Comparison of ENCODE assay signal across 17 cellular contexts in the genomic region with DNA sequence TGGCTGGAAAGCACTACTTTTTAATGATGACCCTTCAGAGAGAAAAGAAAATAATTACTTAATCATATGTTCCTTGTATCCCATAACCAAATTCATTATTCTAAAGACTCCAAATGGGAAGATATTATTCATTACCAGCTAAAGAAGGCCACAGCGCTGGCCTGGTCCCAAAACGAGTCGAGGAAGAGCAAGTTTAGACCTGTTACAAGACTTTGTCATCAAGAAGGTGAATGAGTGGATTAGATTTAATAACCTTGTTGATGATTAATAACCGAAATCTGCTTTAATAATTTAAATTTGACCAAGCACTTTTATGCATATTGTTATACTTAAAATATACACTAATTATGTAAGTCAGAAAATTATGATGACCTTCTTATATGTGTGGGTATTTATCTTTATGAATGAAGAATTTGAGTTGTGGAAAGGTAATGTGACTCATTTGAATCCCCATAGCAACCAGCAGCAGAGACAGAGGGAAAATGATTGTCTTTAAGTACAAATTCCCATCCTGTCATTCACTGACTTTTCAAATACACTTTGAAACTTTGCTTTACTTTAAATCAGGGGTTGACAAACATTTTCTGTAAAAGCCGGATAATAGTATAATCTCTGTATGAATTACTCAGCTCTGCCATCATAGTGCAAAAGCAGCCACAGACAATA.
"Had no signal": no experiment of that assay in that cellular context is flagged by ENCODE, and none has a peak within 500 bp of the region (broad histone marks: within the 10 kb centered on the region; RNA-seq: fewer than 3 reads in every experiment).

No MANE protein-coding gene starts in this region.

- H3K36me3 ChIP-seq: cardiac muscle cell had no signal

- H3K27me3 ChIP-seq: cardiac muscle cell had no signal

- ATAC-seq: activated CD4-positive, alpha-beta T cell treated with anti-CD3 and anti-CD28 coated beads for 36 hours; activated CD8-positive, alpha-beta memory T cell treated with anti-CD3 and anti-CD28 coated beads, Interleukin-2, amount 10 ng/mL, durations not matched to agents 7 days and 5 days; effector memory CD8-positive, alpha-beta T cell; left lobe of liver had no signal

- H3K27ac ChIP-seq: cardiac muscle cell had no signal

- H3K4me3 Mint-ChIP-seq: activated CD4-positive, alpha-beta memory T cell treated with anti-CD3 and anti-CD28 coated beads for 36 hours; activated CD4-positive, alpha-beta T cell treated with anti-CD3 and anti-CD28 coated beads for 36 hours; activated CD8-positive, alpha-beta memory T cell treated with anti-CD3 and anti-CD28 coated beads, Interleukin-2, amount 10 ng/mL, durations not matched to agents 7 days and 5 days; activated naive CD8-positive, alpha-beta T cell; effector memory CD8-positive, alpha-beta T cell; memory B cell; T-helper 1 cell treated with Interleukin-12 subunit alpha and Interleukin-12 subunit beta and Interleukin-4 antibody, amounts not matched to agents 30 μg/mL and 1 μg/mL, for 36 hours had no signal

- H3K36me3 Mint-ChIP-seq: activated CD4-positive, alpha-beta memory T cell treated with anti-CD3 and anti-CD28 coated beads for 36 hours; activated CD8-positive, alpha-beta memory T cell treated with anti-CD3 and anti-CD28 coated beads, Interleukin-2, amount 10 ng/mL, durations not matched to agents 7 days and 5 days; activated naive CD8-positive, alpha-beta T cell; memory B cell had no signal

- H3K27me3 Mint-ChIP-seq: activated CD4-positive, alpha-beta memory T cell treated with anti-CD3 and anti-CD28 coated beads for 36 hours; activated CD4-positive, alpha-beta T cell treated with anti-CD3 and anti-CD28 coated beads for 36 hours; activated CD8-positive, alpha-beta memory T cell treated with anti-CD3 and anti-CD28 coated beads, Interleukin-2, amount 10 ng/mL, durations not matched to agents 7 days and 5 days; activated naive CD8-positive, alpha-beta T cell; effector memory CD8-positive, alpha-beta T cell; memory B cell had no signal

- H3K27ac Mint-ChIP-seq: activated CD4-positive, alpha-beta memory T cell treated with anti-CD3 and anti-CD28 coated beads for 36 hours; activated CD4-positive, alpha-beta T cell treated with anti-CD3 and anti-CD28 coated beads for 36 hours; activated CD8-positive, alpha-beta memory T cell treated with anti-CD3 and anti-CD28 coated beads, Interleukin-2, amount 10 ng/mL, durations not matched to agents 7 days and 5 days; activated naive CD8-positive, alpha-beta T cell; effector memory CD8-positive, alpha-beta T cell; memory B cell; T-helper 1 cell treated with Interleukin-12 subunit alpha and Interleukin-12 subunit beta and Interleukin-4 antibody, amounts not matched to agents 30 μg/mL and 1 μg/mL, for 36 hours had no signal

- H3K4me1 Mint-ChIP-seq: activated CD4-positive, alpha-beta T cell treated with anti-CD3 and anti-CD28 coated beads for 36 hours; activated CD8-positive, alpha-beta memory T cell treated with anti-CD3 and anti-CD28 coated beads, Interleukin-2, amount 10 ng/mL, durations not matched to agents 7 days and 5 days; memory B cell had no signal

- DNase-seq: activated CD4-positive, alpha-beta memory T cell treated with anti-CD3 and anti-CD28 coated beads for 36 hours; activated CD4-positive, alpha-beta T cell treated with anti-CD3 and anti-CD28 coated beads for 36 hours; activated CD8-positive, alpha-beta memory T cell treated with anti-CD3 and anti-CD28 coated beads, Interleukin-2, amount 10 ng/mL, durations not matched to agents 7 days and 5 days; effector memory CD8-positive, alpha-beta T cell; foreskin melanocyte; hypothalamus; islet precursor cell; occipital lobe; stimulated activated CD4-positive, alpha-beta T cell treated with anti-CD3 and anti-CD28 coated beads, Interleukin-12 subunit alpha, Interleukin-12 subunit beta, amount 100 ng/mL, for 4 hours; stimulated activated CD4-positive, alpha-beta T cell treated with anti-CD3 and anti-CD28 coated beads, Interleukin-1b, Interleukin-23, amount 100 ng/mL, for 48 hours; stimulated activated CD8-positive, alpha-beta memory T cell treated with anti-CD3 and anti-CD28 coated beads, Interleukin-4, amount 100 ng/mL, for 48 hours; stimulated activated naive CD4-positive, alpha-beta T cell had no signal

- H3K9me3 Mint-ChIP-seq: activated CD4-positive, alpha-beta memory T cell treated with anti-CD3 and anti-CD28 coated beads for 36 hours; T-helper 1 cell treated with Interleukin-12 subunit alpha and Interleukin-12 subunit beta and Interleukin-4 antibody, amounts not matched to agents 30 μg/mL and 1 μg/mL, for 36 hours had no signal

- H3K4me3 ChIP-seq: cardiac muscle cell had no signal
